ENCODE assay signal across 27 cellular contexts in the genomic region with DNA sequence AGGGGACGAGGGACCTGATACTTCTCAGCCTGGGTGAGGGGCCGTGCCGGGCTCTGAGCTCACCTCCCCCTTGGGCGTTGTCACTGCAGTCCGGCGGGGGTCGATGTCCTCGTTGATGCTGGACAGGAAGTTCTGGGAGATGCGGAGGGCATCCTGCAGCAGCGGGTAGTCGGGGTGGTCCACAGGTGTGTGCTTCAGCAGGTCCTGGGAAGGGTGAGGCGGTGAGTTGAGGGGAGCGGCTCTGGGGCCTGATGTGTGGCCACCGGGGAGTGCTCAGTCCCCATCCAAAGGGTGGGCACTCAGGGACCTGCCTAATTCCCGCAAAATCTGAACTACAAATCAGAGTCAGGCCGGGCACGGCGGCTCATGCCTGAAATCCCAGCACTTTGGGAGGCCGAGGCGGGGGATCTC.
"Had no signal": no experiment of that assay in that cellular context is flagged by ENCODE, and none has a peak within 500 bp of the region (broad histone marks: within the 10 kb centered on the region; RNA-seq: fewer than 3 reads in every experiment).

No MANE protein-coding gene starts in this region.

- H3K9me3 ChIP-seq: esophagus squamous epithelium, right lobe of liver, thoracic aorta, upper lobe of left lung, vagina had no signal

- H3K27ac ChIP-seq: brain microvascular endothelial cell, epithelial cell of prostate, esophagus squamous epithelium, right lobe of liver, thoracic aorta, upper lobe of left lung, vagina had no signal

- H3K27ac Mint-ChIP-seq: activated B cell treated with CpG ODN at 0.5 μM for 24 hours; activated CD4-positive, alpha-beta T cell treated with anti-CD3 and anti-CD28 coated beads for 36 hours; activated naive CD8-positive, alpha-beta T cell treated with anti-CD3 and anti-CD28 coated beads, Interleukin-2, amount 10 ng/mL, durations not matched to agents 7 days and 5 days; activated T-cell treated with anti-CD3 and anti-CD28 coated beads, Interleukin-2, amount 50 U/mL, for 72 hours; dendritic cell treated with granulocyte-macrophage colony-stimulating factor and Interleukin-4, amounts not matched to agents 40 ng/mL and 50 ng/mL, for 4 days; memory B cell; naive thymus-derived CD8-positive, alpha-beta T cell; stimulated activated naive CD8-positive, alpha-beta T cell treated with anti-CD3 and anti-CD28 coated beads, Interleukin-15, Interleukin-2, amounts not matched to agents 100 ng/mL and 50 ng/mL, for 24 hours; T-helper 2 cell treated with Interferon-gamma antibody and Interleukin-4, amounts not matched to agents 5 μg/mL and 100 μg/mL, for 36 hours had no signal

- ATAC-seq: activated CD4-positive, alpha-beta T cell treated with anti-CD3 and anti-CD28 coated beads for 36 hours; activated T-cell treated with anti-CD3 and anti-CD28 coated beads, Interleukin-2, amount 50 U/mL, for 72 hours; naive thymus-derived CD8-positive, alpha-beta T cell had no signal

- H3K4me1 ChIP-seq: upper lobe of left lung, vagina had no signal

- H3K4me3 ChIP-seq: esophagus squamous epithelium, right lobe of liver, thoracic aorta, upper lobe of left lung, vagina had no signal

- H3K27me3 Mint-ChIP-seq: activated B cell treated with CpG ODN at 0.5 μM for 24 hours; activated CD4-positive, alpha-beta T cell treated with anti-CD3 and anti-CD28 coated beads for 36 hours; activated naive CD4-positive, alpha-beta T cell treated with anti-CD3 and anti-CD28 coated beads, Interleukin-2, amount 10 ng/mL, durations not matched to agents 7 days and 5 days; activated naive CD8-positive, alpha-beta T cell treated with anti-CD3 and anti-CD28 coated beads, Interleukin-2, amount 10 ng/mL, durations not matched to agents 7 days and 5 days; dendritic cell treated with granulocyte-macrophage colony-stimulating factor and Interleukin-4, amounts not matched to agents 40 ng/mL and 50 ng/mL, for 4 days; memory B cell; naive thymus-derived CD8-positive, alpha-beta T cell; stimulated activated naive CD8-positive, alpha-beta T cell treated with anti-CD3 and anti-CD28 coated beads, Interleukin-15, Interleukin-2, amounts not matched to agents 100 ng/mL and 50 ng/mL, for 24 hours had no signal

- H3K36me3 ChIP-seq: right lobe of liver had no signal

- H3K27me3 ChIP-seq: brain microvascular endothelial cell, esophagus squamous epithelium, right lobe of liver, upper lobe of left lung, vagina had no signal

- H3K4me1 Mint-ChIP-seq: activated B cell treated with CpG ODN at 0.5 μM for 24 hours; activated CD4-positive, alpha-beta T cell treated with anti-CD3 and anti-CD28 coated beads for 36 hours; activated naive CD4-positive, alpha-beta T cell treated with anti-CD3 and anti-CD28 coated beads, Interleukin-2, amount 10 ng/mL, durations not matched to agents 7 days and 5 days; activated naive CD8-positive, alpha-beta T cell treated with anti-CD3 and anti-CD28 coated beads, Interleukin-2, amount 10 ng/mL, durations not matched to agents 7 days and 5 days; memory B cell had no signal

- DNase-seq: activated B cell treated with CpG ODN at 0.5 μM for 24 hours; activated CD4-positive, alpha-beta T cell treated with anti-CD3 and anti-CD28 coated beads for 36 hours; activated CD4-positive, alpha-beta T cell treated with anti-CD3 and anti-CD28 coated beads, Interleukin-2, amount 50 U/mL, for 4 hours; activated effector memory CD4-positive, alpha-beta T cell treated with anti-CD3 and anti-CD28 coated beads, Interleukin-2, amount 50 U/mL, for 16 hours; activated naive CD4-positive, alpha-beta T cell treated with anti-CD3 and anti-CD28 coated beads, Interleukin-2, amount 10 ng/mL, durations not matched to agents 7 days and 5 days; activated naive CD8-positive, alpha-beta T cell treated with anti-CD3 and anti-CD28 coated beads, Interleukin-2, amount 10 ng/mL, durations not matched to agents 7 days and 5 days; activated T-cell treated with anti-CD3 and anti-CD28 coated beads for 4 hours; activated T-cell treated with anti-CD3 and anti-CD28 coated beads, Interleukin-2, amount 50 U/mL, for 72 hours; amniotic stem cell; brain microvascular endothelial cell; caudate nucleus; esophagus squamous epithelium; foreskin melanocyte; midbrain; right lobe of liver; stimulated activated CD4-positive, alpha-beta T cell treated with anti-CD3 and anti-CD28 coated beads, Interleukin-12 subunit alpha, Interleukin-12 subunit beta, amount 100 ng/mL, for 4 hours; stimulated activated CD4-positive, alpha-beta T cell treated with anti-CD3 and anti-CD28 coated beads, Interleukin-4, amount 100 ng/mL, for 1 hour; T-helper 1 cell had no signal

- H3K9me3 Mint-ChIP-seq: activated B cell treated with CpG ODN at 0.5 μM for 24 hours; activated naive CD8-positive, alpha-beta T cell treated with anti-CD3 and anti-CD28 coated beads, Interleukin-2, amount 10 ng/mL, durations not matched to agents 7 days and 5 days; activated T-cell treated with anti-CD3 and anti-CD28 coated beads, Interleukin-2, amount 50 U/mL, for 72 hours; dendritic cell treated with granulocyte-macrophage colony-stimulating factor and Interleukin-4, amounts not matched to agents 40 ng/mL and 50 ng/mL, for 4 days; memory B cell; naive thymus-derived CD8-positive, alpha-beta T cell; stimulated activated naive CD8-positive, alpha-beta T cell treated with anti-CD3 and anti-CD28 coated beads, Interleukin-15, Interleukin-2, amounts not matched to agents 100 ng/mL and 50 ng/mL, for 24 hours; T-helper 2 cell treated with Interferon-gamma antibody and Interleukin-4, amounts not matched to agents 5 μg/mL and 100 μg/mL, for 36 hours had no signal

- H3K4me3 Mint-ChIP-seq: activated B cell treated with CpG ODN at 0.5 μM for 24 hours; activated CD4-positive, alpha-beta T cell treated with anti-CD3 and anti-CD28 coated beads for 36 hours; activated naive CD4-positive, alpha-beta T cell treated with anti-CD3 and anti-CD28 coated beads, Interleukin-2, amount 10 ng/mL, durations not matched to agents 7 days and 5 days; activated naive CD8-positive, alpha-beta T cell treated with anti-CD3 and anti-CD28 coated beads, Interleukin-2, amount 10 ng/mL, durations not matched to agents 7 days and 5 days; activated T-cell treated with anti-CD3 and anti-CD28 coated beads, Interleukin-2, amount 50 U/mL, for 72 hours; dendritic cell treated with granulocyte-macrophage colony-stimulating factor and Interleukin-4, amounts not matched to agents 40 ng/mL and 50 ng/mL, for 4 days; memory B cell; naive thymus-derived CD8-positive, alpha-beta T cell; stimulated activated naive CD8-positive, alpha-beta T cell treated with anti-CD3 and anti-CD28 coated beads, Interleukin-15, Interleukin-2, amounts not matched to agents 100 ng/mL and 50 ng/mL, for 24 hours; T-helper 2 cell treated with Interferon-gamma antibody and Interleukin-4, amounts not matched to agents 5 μg/mL and 100 μg/mL, for 36 hours had no signal
